In the genomic region with DNA sequence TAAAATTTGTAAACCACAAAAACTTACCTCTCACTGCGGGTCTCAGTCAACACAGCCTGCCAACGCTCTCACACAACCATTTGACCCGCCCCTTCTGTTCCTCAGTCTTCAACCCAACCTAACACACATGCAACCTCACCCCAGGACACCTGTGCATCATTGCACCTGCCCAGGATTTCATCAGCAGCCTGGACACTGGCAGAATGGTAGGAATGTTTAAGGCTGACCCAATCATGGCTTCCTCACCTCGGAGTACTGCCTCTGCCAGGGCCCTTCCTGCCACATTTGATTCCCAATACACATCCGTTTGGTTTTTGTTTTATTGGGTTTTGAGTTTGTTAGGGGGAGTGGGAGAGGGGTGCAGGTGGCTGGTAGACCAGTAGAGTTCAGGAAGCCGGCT, we compare ENCODE assay signal across 20 cellular contexts.
"Had no signal": no experiment of that assay in that cellular context is flagged by ENCODE, and none has a peak within 500 bp of the region (broad histone marks: within the 10 kb centered on the region; RNA-seq: fewer than 3 reads in every experiment).

No MANE protein-coding gene starts in this region.

- H3K36me3 Mint-ChIP-seq: activated naive CD4-positive, alpha-beta T cell treated with anti-CD3 and anti-CD28 coated beads, Interleukin-2, amount 50 U/mL, for 72 hours; memory B cell had no signal

- H3K27ac ChIP-seq: brain microvascular endothelial cell, colonic mucosa, dorsolateral prefrontal cortex, esophagus muscularis mucosa, thoracic aorta, upper lobe of left lung had no signal

- H3K27me3 ChIP-seq: brain microvascular endothelial cell, colonic mucosa, dorsolateral prefrontal cortex, esophagus muscularis mucosa, upper lobe of left lung had no signal

- H3K4me3 Mint-ChIP-seq: activated T-cell treated with anti-CD3 and anti-CD28 coated beads, Interleukin-2, amount 50 U/mL, for 4 hours; central memory CD8-positive, alpha-beta T cell; effector memory CD8-positive, alpha-beta T cell; memory B cell; nephron had no signal

- H3K36me3 ChIP-seq: brain microvascular endothelial cell, colonic mucosa, esophagus muscularis mucosa, thoracic aorta, upper lobe of left lung had no signal

- H3K27me3 Mint-ChIP-seq: central memory CD8-positive, alpha-beta T cell; memory B cell had no signal

- H3K4me3 ChIP-seq: colonic mucosa, dorsolateral prefrontal cortex, esophagus muscularis mucosa, thoracic aorta, upper lobe of left lung had no signal

- FAIRE-seq: frontal cortex, islet of Langerhans had no signal

- DNase-seq: activated T-cell treated with anti-CD3 and anti-CD28 coated beads, Interleukin-2, amount 50 U/mL, for 4 hours; aorta; brain microvascular endothelial cell; colonic mucosa; effector memory CD8-positive, alpha-beta T cell; hippocampal formation; nucleus accumbens; stimulated activated CD4-positive, alpha-beta T cell treated with anti-CD3 and anti-CD28 coated beads, Interleukin-4, amount 100 ng/mL, for 24 hours; stimulated activated naive CD4-positive, alpha-beta T cell treated with Interleukin-2 at 50 U/mL for 16 hours; T-helper 9 cell; upper lobe of left lung had no signal

- H3K9me3 ChIP-seq: colonic mucosa, esophagus muscularis mucosa, thoracic aorta, upper lobe of left lung had no signal

- H3K4me1 ChIP-seq: colonic mucosa had no signal

- H3K9me3 Mint-ChIP-seq: activated naive CD4-positive, alpha-beta T cell treated with anti-CD3 and anti-CD28 coated beads, Interleukin-2, amount 50 U/mL, for 72 hours; activated T-cell treated with anti-CD3 and anti-CD28 coated beads, Interleukin-2, amount 50 U/mL, for 4 hours; central memory CD8-positive, alpha-beta T cell; effector memory CD8-positive, alpha-beta T cell; memory B cell; nephron had no signal

- H3K27ac Mint-ChIP-seq: activated naive CD4-positive, alpha-beta T cell treated with anti-CD3 and anti-CD28 coated beads, Interleukin-2, amount 50 U/mL, for 72 hours; effector memory CD8-positive, alpha-beta T cell; memory B cell had no signal

- ATAC-seq: activated naive CD4-positive, alpha-beta T cell treated with anti-CD3 and anti-CD28 coated beads, Interleukin-2, amount 50 U/mL, for 72 hours; activated T-cell treated with anti-CD3 and anti-CD28 coated beads, Interleukin-2, amount 50 U/mL, for 4 hours; effector memory CD8-positive, alpha-beta T cell had no signal
